Comparison of ENCODE assay signal across 17 cellular contexts in genomic region chr11:68581439-68581838, GRCh38.
DNase-seq lines count a peak whose midpoint lies in the region; ATAC-seq lines count a peak whose summit lies in the region.
"Had no signal": no experiment of that assay in that cellular context is flagged by ENCODE, and none has a peak within 500 bp of the region (broad histone marks: within the 10 kb centered on the region; RNA-seq: fewer than 3 reads in every experiment).

No MANE protein-coding gene starts in this region.

- peak; percentile 86 for ATAC-seq in Right ventricle myocardium inferior
- ATAC-seq: activated CD8-positive, alpha-beta T cell treated with anti-CD3 and anti-CD28 coated beads for 36 hours; body of pancreas had no signal

- no peak overlapping the region for H2BK15ac ChIP-seq in mesenchymal stem cell (ENCODE audit: low read depth, poor library complexity, severe bottlenecking)

- no peak overlapping the region for H3K4me2 ChIP-seq in mesenchymal stem cell (ENCODE audit: low read length, poor library complexity, severe bottlenecking)

- no peak overlapping the region for H2AFZ ChIP-seq in mesenchymal stem cell (ENCODE audit: low read depth, low read length)
- H2AFZ ChIP-seq: parathyroid adenoma had no signal

- no peak overlapping the region for H2AK5ac ChIP-seq in mesenchymal stem cell (ENCODE audit: low read length, severe bottlenecking)

- H3K36me3 ChIP-seq in mesenchymal stem cell (ENCODE audit: control insufficient read depth in 1 of 2, insufficient read depth in 2 of 2, low read depth in 1 of 2, low read length in 2 of 2) = peaks cover 12 to 86% of the 10 kb centered on the region in 2 experiments

- no peaks in the 10 kb centered on the region for H3K9me3 ChIP-seq in mesenchymal stem cell (ENCODE audit: control insufficient read depth, low read length)
- H3K9me3 ChIP-seq: body of pancreas, Peyer's patch, transverse colon had no signal

- H2BK120ac ChIP-seq in mesenchymal stem cell (ENCODE audit: low read depth, low read length) = no peak overlapping the region

- intact Hi-C loops in Right ventricle myocardium inferior (cut with DNase I) (loop anchor here (5.0 kb wide), 1 partner anchor 119 kb away; the partner anchor contains the start of gene PPP6R3), cardiac septum (cut with DNase I) (loop anchor here (5.0 kb wide), 1 partner anchor 119 kb away; the partner anchor contains the start of gene PPP6R3)

- H3K9ac ChIP-seq in mesenchymal stem cell (ENCODE audit: low read length) = no peak overlapping the region
- H3K9ac ChIP-seq: parathyroid adenoma had no signal

- H3K4me1 ChIP-seq in mesenchymal stem cell (ENCODE audit: control insufficient read depth, insufficient read depth, low read depth, low read length) = peaks cover 16% of the 10 kb centered on the region
- H3K4me1 ChIP-seq: Peyer's patch had no signal

- peak overlapping the region; percentile 31 for H4K8ac ChIP-seq in mesenchymal stem cell (ENCODE audit: low read length)

- H3K27me3 ChIP-seq in mesenchymal stem cell (ENCODE audit: control insufficient read depth in 1 of 2, insufficient read depth in 1 of 2, low read length in 2 of 2) = no peaks in the 10 kb centered on the region
- H3K27me3 ChIP-seq: body of pancreas, Peyer's patch, transverse colon had no signal

- no peak overlapping the region for H3K18ac ChIP-seq in mesenchymal stem cell (ENCODE audit: low read depth in 1 of 2, low read length in 2 of 2)

- no peak overlapping the region for H2BK12ac ChIP-seq in mesenchymal stem cell (ENCODE audit: low read length in 2 of 2)

- 98% methylated on average over 3 of the region's 4 CpGs for WGBS in mesenchymal stem cell

- peaks cover 24% of the 10 kb centered on the region for H3K79me1 ChIP-seq in mesenchymal stem cell (replicated peaks; ENCODE audit: low read length, poor library complexity, severe bottlenecking)

- no peak overlapping the region for H3K4me3 ChIP-seq in mesenchymal stem cell (ENCODE audit: insufficient read depth in 1 of 2, low read depth in 1 of 2, low read length in 2 of 2)
- H3K4me3 ChIP-seq: body of pancreas, Peyer's patch, transverse colon had no signal

- DNase-seq in Right ventricle myocardium inferior (ENCODE audit: missing footprints) (no peak), cardiac septum (ENCODE audit: low spot score) (no peak), SHP77 (lab: John Stamatoyannopoulos, UW) (peak; percentile 85 to 86), mesenchymal stem cell (no peak), AG08395 (ENCODE audit: low spot score) (no peak), NCI-H2081 (lab: John Stamatoyannopoulos, UW) (no peak), NCI-H1436 treated with DMSO at 0.1 percent for 48 hours (lab: John Stamatoyannopoulos, UW) (no peak), NK-92 (lab: John Stamatoyannopoulos, UW; ENCODE audit: unreplicated experiment) (no peak)
- DNase-seq: activated CD8-positive, alpha-beta T cell treated with anti-CD3 and anti-CD28 coated beads for 36 hours; activated effector memory CD4-positive, alpha-beta T cell treated with anti-CD3 and anti-CD28 coated beads, Interleukin-2, amount 50 U/mL, for 16 hours; effector CD8-positive, alpha-beta T cell; midbrain; NCI-H446 treated with DMSO at 0.1 percent for 48 hours; Peyer's patch; transverse colon had no signal

- H3K4ac ChIP-seq in mesenchymal stem cell (ENCODE audit: low read depth in 1 of 2, low read length in 2 of 2) = no peak overlapping the region

- no peak overlapping the region for H3K27ac ChIP-seq in mesenchymal stem cell (ENCODE audit: low read length, poor library complexity, severe bottlenecking)
- H3K27ac ChIP-seq: body of pancreas, parathyroid adenoma, Peyer's patch, transverse colon had no signal

- no peak overlapping the region for H3K14ac ChIP-seq in mesenchymal stem cell (ENCODE audit: low read length in 2 of 2)

- no peak overlapping the region for H4K91ac ChIP-seq in mesenchymal stem cell (ENCODE audit: low read length)

- H3K23ac ChIP-seq in mesenchymal stem cell (ENCODE audit: low read length in 2 of 2) = no peak overlapping the region

- no peak overlapping the region for H2BK5ac ChIP-seq in mesenchymal stem cell (ENCODE audit: low read depth, low read length, poor library complexity, severe bottlenecking)

Comparison
In these comparisons a context has a peak if more than half of its experiments do, and no peak if none do; other contexts are left out.
1. DNase-seq: peak in SHP77 (2 of 2); none in Right ventricle myocardium inferior (single experiment), cardiac septum (single experiment), mesenchymal stem cell (single experiment), AG08395 (single experiment), NCI-H2081 (0 of 2), NCI-H1436 treated with DMSO at 0.1 percent for 48 hours (single experiment) and NK-92 (single experiment).